26 cellular contexts compared by ENCODE assay signal in genomic region chr13:77692746-77693448, GRCh38. TPM values are rescaled to one million over a fixed set of nuclear protein-coding genes. Genes with fewer than 3 reads are reported as not detected.
DNase-seq lines count a peak whose midpoint lies in the region; ATAC-seq and TF ChIP-seq lines count a peak whose summit lies in the region.
"Had no signal": no experiment of that assay in that cellular context is flagged by ENCODE, and none has a peak within 500 bp of the region (broad histone marks: within the 10 kb centered on the region; RNA-seq: fewer than 3 reads in every experiment).

No MANE protein-coding gene starts in this region.

- no peak overlapping the region for H3K9ac ChIP-seq in neuronal stem cell (ENCODE audit: low read depth, low read length, poor library complexity)

- intact Hi-C loops in OCI-LY7 (cut with micrococcal nuclease; ENCODE audit: unreplicated experiment) = no loop called here

- H3K36me3 ChIP-seq in neuronal stem cell (replicated peaks in 1 of 2; ENCODE audit: control insufficient read depth in 2 of 2, insufficient read depth in 2 of 2, low read length in 2 of 2) (no peaks in the 10 kb centered on the region), OCI-LY7 (ENCODE audit: insufficient read depth, low read length) (no peaks in the 10 kb centered on the region)
- H3K36me3 ChIP-seq: HAP-1, Peyer's patch, thyroid gland, vagina had no signal

- no peak overlapping the region for H4K91ac ChIP-seq in neuronal stem cell (ENCODE audit: low read depth, low read length, poor library complexity)

- no peak overlapping the region for H3K23ac ChIP-seq in neuronal stem cell (ENCODE audit: low read depth, low read length, poor library complexity)

- H3K4me1 Mint-ChIP-seq in natural killer cell treated with Interleukin-12 subunit alpha and Interleukin-12 subunit beta and Interleukin-15 and Interleukin-18, amount 100 ng/mL, for 72 hours (ENCODE audit: low read depth in 2 of 2) = peaks cover 8 to 16% of the 10 kb centered on the region in 2 donors

- no peak overlapping the region for H3K27ac Mint-ChIP-seq in natural killer cell treated with Interleukin-12 subunit alpha and Interleukin-12 subunit beta and Interleukin-15 and Interleukin-18, amount 100 ng/mL, for 72 hours
- H3K27ac Mint-ChIP-seq: activated naive CD4-positive, alpha-beta T cell treated with anti-CD3 and anti-CD28 coated beads, Interleukin-2, amount 10 ng/mL, durations not matched to agents 7 days and 5 days; activated T-helper 1 cell treated with anti-CD3 and anti-CD28 coated beads, Interleukin-12 subunit alpha, Interleukin-12 subunit beta, Interleukin-2, Interleukin-4 antibody, amounts not matched to agents 30 ng/mL and 10 ng/mL and 1 ng/mL, durations not matched to agents 14 hours and 24 hours and 36 hours; CD4-positive, CD25-positive, alpha-beta regulatory T cell; dendritic cell treated with granulocyte-macrophage colony-stimulating factor and Interleukin-4, amounts not matched to agents 40 ng/mL and 50 ng/mL, for 4 days had no signal

- DNase-seq in foreskin melanocyte = peak; percentile 68
- DNase-seq in neuronal stem cell (ENCODE audit: low spot score) = no peak
- DNase-seq in natural killer cell treated with Interleukin-12 subunit alpha and Interleukin-12 subunit beta and Interleukin-15 and Interleukin-18, amount 100 ng/mL, for 72 hours (ENCODE audit: low spot score) = no peak
- DNase-seq in OCI-LY7 (ENCODE audit: low spot score) = no peak
- DNase-seq in activated gamma-delta T cell treated with Interleukin-2 at 50 U/mL for 16 hours = no peak
- DNase-seq: activated CD4-positive, alpha-beta T cell treated with anti-CD3 and anti-CD28 coated beads, Interleukin-2, amount 50 U/mL, for 4 hours; activated CD4-positive, CD25-positive, alpha-beta regulatory T cell; activated naive CD4-positive, alpha-beta T cell treated with anti-CD3 and anti-CD28 coated beads, Interleukin-2, amount 10 ng/mL, durations not matched to agents 7 days and 5 days; amniotic stem cell; CD4-positive, CD25-positive, alpha-beta regulatory T cell; kidney; NCI-H1092; NCI-H1694 treated with DMSO at 0.1 percent for 48 hours; NCI-H2171; NCI-H510A treated with DMSO at 0.1 percent for 48 hours; Peyer's patch; stimulated activated CD4-positive, alpha-beta T cell treated with anti-CD3 and anti-CD28 coated beads, Interleukin-15, amount 100 ng/mL, for 24 hours; stimulated activated naive CD4-positive, alpha-beta T cell; thyroid gland had no signal

- H3K14ac ChIP-seq in neuronal stem cell (ENCODE audit: low read length) = no peak overlapping the region

- H3K18ac ChIP-seq in neuronal stem cell (ENCODE audit: low read length) = no peak overlapping the region

- POLR2A ChIA-PET in OCI-LY7 (lab: Charles Lee) = interaction anchor here (0.6 to 1.0 kb wide), 2 partner anchors 49 to 177 kb away, joined by 3 read pairs; no protein-coding TSS in a partner anchor

- peaks cover under 1% of the 10 kb centered on the region for H3K79me1 ChIP-seq in neuronal stem cell (ENCODE audit: low read depth, low read length)

- H3K27me3 ChIP-seq in neuronal stem cell (ENCODE audit: control insufficient read depth in 3 of 3, insufficient read depth in 3 of 3, low read depth in 1 of 3, low read length in 3 of 3) = no peaks in the 10 kb centered on the region
- H3K27me3 ChIP-seq: thyroid gland, vagina had no signal

- no peaks in the 10 kb centered on the region for H3K36me3 Mint-ChIP-seq in natural killer cell treated with Interleukin-12 subunit alpha and Interleukin-12 subunit beta and Interleukin-15 and Interleukin-18, amount 100 ng/mL, for 72 hours
- H3K36me3 Mint-ChIP-seq: activated naive CD4-positive, alpha-beta T cell treated with anti-CD3 and anti-CD28 coated beads, Interleukin-2, amount 10 ng/mL, durations not matched to agents 7 days and 5 days; CD4-positive, CD25-positive, alpha-beta regulatory T cell had no signal

- no peaks in the 10 kb centered on the region for H3K9me3 Mint-ChIP-seq in natural killer cell treated with Interleukin-12 subunit alpha and Interleukin-12 subunit beta and Interleukin-15 and Interleukin-18, amount 100 ng/mL, for 72 hours
- H3K9me3 Mint-ChIP-seq: activated naive CD4-positive, alpha-beta T cell treated with anti-CD3 and anti-CD28 coated beads, Interleukin-2, amount 10 ng/mL, durations not matched to agents 7 days and 5 days; activated T-helper 1 cell treated with anti-CD3 and anti-CD28 coated beads, Interleukin-12 subunit alpha, Interleukin-12 subunit beta, Interleukin-2, Interleukin-4 antibody, amounts not matched to agents 30 ng/mL and 10 ng/mL and 1 ng/mL, durations not matched to agents 14 hours and 24 hours and 36 hours; CD4-positive, CD25-positive, alpha-beta regulatory T cell; dendritic cell treated with granulocyte-macrophage colony-stimulating factor and Interleukin-4, amounts not matched to agents 40 ng/mL and 50 ng/mL, for 4 days had no signal

- no peak overlapping the region for H3K4me2 ChIP-seq in neuronal stem cell (ENCODE audit: insufficient read depth, low read length, poor library complexity, severe bottlenecking)
- no peak overlapping the region for H3K4me2 ChIP-seq in OCI-LY7 (ENCODE audit: low read length)

- no peaks in the 10 kb centered on the region for H3K9me2 ChIP-seq in OCI-LY7 (ENCODE audit: insufficient read depth, low read length)

- no peak overlapping the region for H3K4ac ChIP-seq in neuronal stem cell (ENCODE audit: low read length)

- peaks cover 11 to 19% of the 10 kb centered on the region in 2 donors for H3K27me3 Mint-ChIP-seq in natural killer cell treated with Interleukin-12 subunit alpha and Interleukin-12 subunit beta and Interleukin-15 and Interleukin-18, amount 100 ng/mL, for 72 hours

- H2AFZ ChIP-seq in neuronal stem cell (ENCODE audit: low read length) (peak overlapping the region; percentile 37), OCI-LY7 (ENCODE audit: low read length) (no peak overlapping the region)

- H2BK120ac ChIP-seq in neuronal stem cell (ENCODE audit: low read depth, low read length) = no peak overlapping the region

- CTCF ChIA-PET in OCI-LY7 (lab: Charles Lee; ENCODE audit: unreplicated experiment) = interaction anchor here (0.5 kb wide), 1 partner anchor 469 kb away, joined by 3 read pairs; no protein-coding TSS in a partner anchor

- no peak for ATAC-seq in natural killer cell treated with Interleukin-12 subunit alpha and Interleukin-12 subunit beta and Interleukin-15 and Interleukin-18, amount 100 ng/mL, for 72 hours
- ATAC-seq in GM21717 (IDR thresholded peaks at IDR 0.05; ENCODE audit: unreplicated experiment) = no peak

- H2BK15ac ChIP-seq in neuronal stem cell (ENCODE audit: low read length) = no peak overlapping the region

- peaks cover 0 to 18% of the 10 kb centered on the region in 2 donors for H3K4me1 ChIP-seq in neuronal stem cell (ENCODE audit: control insufficient read depth in 2 of 2, insufficient read depth in 1 of 2, low read depth in 1 of 2, low read length in 2 of 2)
- peaks cover 15% of the 10 kb centered on the region for H3K4me1 ChIP-seq in OCI-LY7 (ENCODE audit: insufficient read depth, low read length, poor library complexity, severe bottlenecking)
- H3K4me1 ChIP-seq: Peyer's patch, thyroid gland had no signal

- no peak overlapping the region for H2AK5ac ChIP-seq in neuronal stem cell (ENCODE audit: low read depth, low read length)

- TF ChIP-seq CTCF in OCI-LY7 (conservative IDR thresholded peaks at IDR 0.05; ENCODE audit: low read length) = no peak

- peak overlapping the region; percentile 60 for H3K27ac ChIP-seq in angular gyrus (ENCODE audit: low read depth, low read length)
- no peak overlapping the region for H3K27ac ChIP-seq in neuronal stem cell (replicated peaks; ENCODE audit: low read length)
- peak overlapping the region; percentile 69 for H3K27ac ChIP-seq in temporal lobe (ENCODE audit: low read depth, low read length)
- no peak overlapping the region for H3K27ac ChIP-seq in OCI-LY7 (ENCODE audit: low read depth, low read length, poor library complexity, severe bottlenecking)
- H3K27ac ChIP-seq: Peyer's patch, thyroid gland, vagina had no signal

- H4K8ac ChIP-seq in neuronal stem cell (ENCODE audit: low read depth, low read length) = no peak overlapping the region

- no peak overlapping the region for H2BK12ac ChIP-seq in neuronal stem cell (ENCODE audit: low read length)

- H3K79me2 ChIP-seq in OCI-LY7 (ENCODE audit: insufficient read depth, low read depth, low read length) = no peaks in the 10 kb centered on the region

- H4K20me1 ChIP-seq in OCI-LY7 (ENCODE audit: insufficient read depth, low read length) = no peaks in the 10 kb centered on the region

- H3K9me3 ChIP-seq in neuronal stem cell (replicated peaks in 1 of 2; ENCODE audit: control insufficient read depth in 2 of 2, insufficient read depth in 1 of 2, low read depth in 1 of 2, low read length in 2 of 2) (no peaks in the 10 kb centered on the region), OCI-LY7 (ENCODE audit: low read length) (no peaks in the 10 kb centered on the region)
- H3K9me3 ChIP-seq: HAP-1, Peyer's patch, thyroid gland, vagina had no signal

- BruUV-seq in OCI-LY7 (replicated peaks; lab: Mats Ljungman, UMichigan) = no TSS peak

- H3K4me3 ChIP-seq in neuronal stem cell (ENCODE audit: low read length in 2 of 2) = no peak overlapping the region
- no peak overlapping the region for H3K4me3 ChIP-seq in OCI-LY7 (ENCODE audit: low read depth, low read length, poor library complexity, severe bottlenecking)
- H3K4me3 ChIP-seq: HAP-1, Peyer's patch, thyroid gland, vagina had no signal

- no peak overlapping the region for H3K4me3 Mint-ChIP-seq in natural killer cell treated with Interleukin-12 subunit alpha and Interleukin-12 subunit beta and Interleukin-15 and Interleukin-18, amount 100 ng/mL, for 72 hours
- H3K4me3 Mint-ChIP-seq: activated naive CD4-positive, alpha-beta T cell treated with anti-CD3 and anti-CD28 coated beads, Interleukin-2, amount 10 ng/mL, durations not matched to agents 7 days and 5 days; activated T-helper 1 cell treated with anti-CD3 and anti-CD28 coated beads, Interleukin-12 subunit alpha, Interleukin-12 subunit beta, Interleukin-2, Interleukin-4 antibody, amounts not matched to agents 30 ng/mL and 10 ng/mL and 1 ng/mL, durations not matched to agents 14 hours and 24 hours and 36 hours; CD4-positive, CD25-positive, alpha-beta regulatory T cell; dendritic cell treated with granulocyte-macrophage colony-stimulating factor and Interleukin-4, amounts not matched to agents 40 ng/mL and 50 ng/mL, for 4 days had no signal

- no peak overlapping the region for H2BK5ac ChIP-seq in neuronal stem cell (ENCODE audit: low read length)

- no CpG with 5 or more reads among the region's 2 CpGs for WGBS in neuronal stem cell (ENCODE audit: extremely low coverage in 2 of 2, insufficient read length in 2 of 2, insufficient replicate concordance in 1 of 2), 2 donors

RNA-seq across cellular contexts. Expression of gene SLAIN1, which starts 4.6 kb away (rescaled TPM):
- polyA plus RNA-seq in neuronal stem cell (2013, experiment 1 of 2) = 65.0 TPM
- polyA plus RNA-seq in neuronal stem cell (2013, experiment 2 of 2) = 61.6 TPM
- total RNA-seq in temporal lobe = 289 TPM
- 10 to 100 TPM; 18.4 to 33.2 TPM for total RNA-seq in natural killer cell treated with Interleukin-12 subunit alpha and Interleukin-12 subunit beta and Interleukin-15 and Interleukin-18, amount 100 ng/mL, for 72 hours
- 28.5 and 31.7 TPM in 2 replicates for total RNA-seq in OCI-LY7 (2014; rRNA removed; shearing (Covaris generic))
- 16.4 and 19.5 TPM in 2 replicates for total RNA-seq in OCI-LY7 (2022)

Comparison
In these comparisons a context has a peak if more than half of its experiments do, and no peak if none do; other contexts are left out.
1. H3K27ac ChIP-seq: peak in angular gyrus (single experiment) and temporal lobe (single experiment); none in neuronal stem cell (single experiment) and OCI-LY7 (single experiment).